8 cellular contexts compared by ENCODE assay signal in genomic region chr12:130880411-130880885, GRCh38. TPM values are rescaled to one million over a fixed set of nuclear protein-coding genes. Genes with fewer than 3 reads are reported as not detected.
DNase-seq lines count a peak whose midpoint lies in the region; ATAC-seq, FAIRE-seq and TF ChIP-seq lines count a peak whose summit lies in the region.

No MANE protein-coding gene starts in this region.

- peak; percentile 10 for DNase-seq in ACHN
- no peak for DNase-seq in H1 (ENCODE audit: low read depth in 1 of 2, low spot score in 2 of 2)
- no peak for DNase-seq in WTC11 (ENCODE audit: low spot score)
- no peak for DNase-seq in NCI-H2171 treated with DMSO at 0.1 percent for 48 hours (lab: John Stamatoyannopoulos, UW)
- no peak for DNase-seq in endothelial cell (ENCODE audit: low spot score)
- no peak for DNase-seq in A172 (ENCODE audit: low spot score)

- H2BK5ac ChIP-seq in H1 (ENCODE audit: low read depth, low read length) = no peak overlapping the region; the same call in 1 of the 2 replicates

- no peak overlapping the region for H4K5ac ChIP-seq in H1 (ENCODE audit: insufficient read length, low read depth, low read length)

- H2BK12ac ChIP-seq in H1 (ENCODE audit: low read depth, low read length) = no peak overlapping the region

- H3K56ac ChIP-seq in H1 (replicated peaks; ENCODE audit: insufficient read length, low read depth, low read length) = no peak overlapping the region

- H3K36me3 Mint-ChIP-seq in WTC11 (peaks cover 23% of the 10 kb centered on the region), endothelial cell (ENCODE audit: low read depth, unreplicated experiment) (peaks cover 5% of the 10 kb centered on the region)

- H3K4me2 ChIP-seq in H1 (ENCODE audit: insufficient read depth in 1 of 2, low read depth in 2 of 2, low read length in 2 of 2) = no peak overlapping the region

- no peak for TF ChIP-seq EP300 in H1 (IDR thresholded peaks at IDR 0.05; ENCODE audit: borderline replicate concordance in 1 of 2, low read depth in 2 of 2, low read length in 2 of 2)

- no peak overlapping the region for H3K14ac ChIP-seq in H1 (ENCODE audit: insufficient read length)

- H3K79me2 ChIP-seq in H1 (ENCODE audit: control insufficient read depth in 1 of 2, insufficient read depth in 2 of 2, low read length in 2 of 2) = no peaks in the 10 kb centered on the region

- H3K4ac ChIP-seq in H1 (replicated peaks; ENCODE audit: insufficient read length, low read depth, low read length) = no peak overlapping the region

- no peak overlapping the region for H2AFZ ChIP-seq in H1 (ENCODE audit: low read length)

- H3K27me3 Mint-ChIP-seq in WTC11 (ENCODE audit: low read depth) = no peaks in the 10 kb centered on the region
- peaks cover 9% of the 10 kb centered on the region for H3K27me3 Mint-ChIP-seq in endothelial cell (ENCODE audit: unreplicated experiment)

- no peak overlapping the region for H2BK15ac ChIP-seq in H1 (ENCODE audit: low read length)

- 0 out of 2 replicates have a peak overlapping the region, but pooled peaks have one; percentile 82 for H2AK5ac ChIP-seq in H1 (ENCODE audit: low read depth, low read length)

- no peak overlapping the region for H3K23ac ChIP-seq in H1 (ENCODE audit: insufficient read length)

- H3K27ac Mint-ChIP-seq in WTC11 (no peak overlapping the region), endothelial cell (ENCODE audit: unreplicated experiment) (no peak overlapping the region)

- no peak overlapping the region for H3K4me3 Mint-ChIP-seq in WTC11
- H3K4me3 Mint-ChIP-seq in endothelial cell (ENCODE audit: unreplicated experiment) = no peak overlapping the region

- peaks cover 7 to 24% (median 15%) of the 10 kb centered on the region in 4 experiments; a peak in 7 of 8 replicates for H3K36me3 ChIP-seq in H1 (ENCODE audit: control insufficient read depth in 2 of 4, insufficient read depth in 4 of 4, low read length in 3 of 4)

- no peak for TF ChIP-seq POLR2A in H1 (IDR thresholded peaks at IDR 0.05; ENCODE audit: control extremely low read depth in 1 of 2, low read depth in 2 of 2, low read length in 2 of 2)

- H3K4me1 ChIP-seq in H1 (replicated peaks in 1 of 4; ENCODE audit: control insufficient read depth in 3 of 4, insufficient read depth in 4 of 4, low read length in 3 of 4) = peaks cover 0 to 2% (median 0%) of the 10 kb centered on the region in 4 experiments; a peak in 3 of 7 replicates

- FAIRE-seq in H1 (lab: Jason Lieb, UNC) = no peak

- no peak overlapping the region for H3K18ac ChIP-seq in H1 (ENCODE audit: extremely low read depth, low read length)

- ATAC-seq in GM18868 (IDR thresholded peaks at IDR 0.05; ENCODE audit: unreplicated experiment) = peak; percentile 45
- peak; percentile 65 for ATAC-seq in HG03342 (IDR thresholded peaks at IDR 0.05; ENCODE audit: unreplicated experiment)
- no peak; the same call in 1 of the 2 replicates for ATAC-seq in WTC11

- TF ChIP-seq RAD21 in H1 (IDR thresholded peaks at IDR 0.05 in 1 of 2, conservative IDR thresholded peaks at IDR 0.05 in 1 of 2; ENCODE audit: low read depth in 2 of 2, low read length in 2 of 2) = no peak

- no peaks in the 10 kb centered on the region for H3K79me1 ChIP-seq in H1 (ENCODE audit: low read depth, low read length)

- H4K20me1 ChIP-seq in H1 (replicated peaks in 1 of 2; ENCODE audit: control insufficient read depth in 1 of 2, insufficient read depth in 2 of 2, low read length in 2 of 2) = peaks cover 4 to 5% of the 10 kb centered on the region in 2 experiments

- CTCF ChIA-PET in H1 (lab: Charles Lee; ENCODE audit: partially characterized antibody) (no interaction called here), WTC11 (lab: Charles Lee) (interaction anchor here (0.6 kb wide), 1 partner anchor 11 kb away, joined by 3 read pairs; no protein-coding TSS in a partner anchor)

- H3K9ac ChIP-seq in H1 (replicated peaks in 1 of 4; ENCODE audit: extremely low read depth in 1 of 4, low read depth in 3 of 4, low read length in 3 of 4) = no peak overlapping the region

- TF ChIP-seq CTCF in H1 (IDR thresholded peaks at IDR 0.05; ENCODE audit: control extremely low read depth in 1 of 3, insufficient read depth in 1 of 3, low read depth in 1 of 3, low read length in 3 of 3) (no peak), WTC11 (IDR thresholded peaks at IDR 0.05) (no peak), endothelial cell (IDR thresholded peaks at IDR 0.05; ENCODE audit: unreplicated experiment) (no peak)

- no peaks in the 10 kb centered on the region for H3K9me3 ChIP-seq in H1 (ENCODE audit: insufficient read depth in 2 of 2, low read depth in 1 of 2, low read length in 1 of 2)

- no peak overlapping the region for H3K4me3 ChIP-seq in H1 (ENCODE audit: extremely low read depth in 1 of 4, insufficient read depth in 2 of 4, low read depth in 3 of 4, low read length in 4 of 4)

- H2BK20ac ChIP-seq in H1 (ENCODE audit: low read length) = no peak overlapping the region

- no peaks in the 10 kb centered on the region for H3K27me3 ChIP-seq in H1 (replicated peaks in 1 of 4; ENCODE audit: control insufficient read depth in 3 of 4, extremely low read depth in 1 of 4, insufficient read depth in 3 of 4, low read length in 3 of 4)

- H3K9me3 Mint-ChIP-seq in WTC11 (no peaks in the 10 kb centered on the region), endothelial cell (ENCODE audit: unreplicated experiment) (no peaks in the 10 kb centered on the region)

- H2BK120ac ChIP-seq in H1 (replicated peaks; ENCODE audit: low read depth, low read length) = no peak overlapping the region

- POLR2A ChIA-PET in H1 (lab: Charles Lee; ENCODE audit: partially characterized antibody) = interaction anchor here (1.3 to 8.9 kb wide), 12 partner anchors 9 to 73 kb away, joined by 3 to 86 read pairs (median 14); partner anchors contain the start of gene ADGRD1
- POLR2A ChIA-PET in WTC11 (lab: Charles Lee) = interaction anchor here (0.6 to 1.2 kb wide), 3 partner anchors 10 to 55 kb away, joined by 3 to 4 read pairs (median 3); no protein-coding TSS in a partner anchor

- H3K23me2 ChIP-seq in H1 (ENCODE audit: low read depth, low read length) = peaks cover 3% of the 10 kb centered on the region

- no peak overlapping the region for H4K91ac ChIP-seq in H1 (replicated peaks; ENCODE audit: insufficient read length, low read length)

- 72% methylated on average over 10 of the region's 10 CpGs; no CpG with 5 or more reads in 1 of the 2 experiments for WGBS in H1 (ENCODE audit: extremely low coverage in 1 of 2, insufficient coverage in 1 of 2, insufficient read length in 1 of 2, insufficient replicate concordance in 2 of 2, low coverage in 1 of 2, low lambda C conversion rate in 2 of 2, missing lambda C conversion rate in 1 of 2), 2 experiments

- H3K4me1 Mint-ChIP-seq in WTC11 (peaks cover 38% of the 10 kb centered on the region), endothelial cell (ENCODE audit: unreplicated experiment) (no peaks in the 10 kb centered on the region)

- H3K27ac ChIP-seq in H1 (ENCODE audit: low read depth, low read length) = no peak overlapping the region

- in situ Hi-C loops in ACHN (cut with HindIII; ENCODE audit: low pct_ligation_motif_present, low pct_unique_long_range_greater_than_20kb, low sequenced_read_pairs) = no loop called here

- H4K8ac ChIP-seq in H1 (ENCODE audit: extremely low read depth, insufficient read depth, low read length) = no peak overlapping the region

TF ChIP-seq in H1, 55 proteins besides CTCF, POLR2A, EP300 and RAD21:
- TF ChIP-seq TAF1 (IDR thresholded peaks at IDR 0.05; ENCODE audit: low read depth, low read length) = no peak

TF ChIP-seq in WTC11, 78 proteins besides CTCF, POLR2A, EP300 and RAD21 (continues in another document):
- TF ChIP-seq TEAD4 (CRISPR knock-in tag; IDR thresholded peaks at IDR 0.05) (no peak), E2F5 (CRISPR knock-in tag; IDR thresholded peaks at IDR 0.05) (no peak)

RNA-seq across cellular contexts. Expression of gene RAN, which starts 8.6 kb away (rescaled TPM):
- total RNA-seq in H1 (2021; fragmentation: NEBNext Ultra II Directional; extraction: Animal tissue kit (Norgen Biotek cat#: 25700)) = 2,056 and 2,064 TPM in 2 replicates
- polyA plus RNA-seq in H1 (2011; rRNA removed) = 1,559 and 2,203 TPM in 2 replicates
- 3,091 TPM for polyA plus RNA-seq in H1 (2011; cell fraction: cytosol; rRNA removed)
- polyA plus RNA-seq in H1 (2011; cell fraction: nucleus; rRNA removed) = 846 TPM
- polyA plus RNA-seq in H1 (2012, experiment 1 of 2) = 2,430 to 2,650 TPM (median 2,578 TPM) in 4 replicates
- 345 TPM for polyA plus RNA-seq in H1 (2012, experiment 2 of 2)
- polyA plus RNA-seq in H1 (2013, experiment 1 of 2) = 714 TPM
- 699 TPM for polyA plus RNA-seq in H1 (2013, experiment 2 of 2)
- polyA minus RNA-seq in H1 (2011; rRNA and poly(A)+ RNA removed) = 1,671 and 1,842 TPM in 2 replicates
- 628 TPM for polyA minus RNA-seq in H1 (2011; cell fraction: cytosol; rRNA and poly(A)+ RNA removed)
- 352 TPM for polyA minus RNA-seq in H1 (2011; cell fraction: nucleus; rRNA and poly(A)+ RNA removed)
- total RNA-seq in WTC11 (2021) = 1,744 to 1,783 TPM (median 1,745 TPM) in 3 replicates
- total RNA-seq in endothelial cell (ENCODE audit: unreplicated experiment) = 685 TPM
- total RNA-seq in A172 (2014; rRNA removed; shearing (Covaris generic)) = 719 and 793 TPM in 2 replicates

RNA-seq across cellular contexts. Expression of gene STX2, which starts 41.4 kb away (rescaled TPM):
- total RNA-seq in H1 (2021; fragmentation: NEBNext Ultra II Directional; extraction: Animal tissue kit (Norgen Biotek cat#: 25700)) = 22.0 and 26.3 TPM in 2 replicates
- 13.9 and 20.0 TPM in 2 replicates for polyA plus RNA-seq in H1 (2011; rRNA removed)
- 20.8 TPM for polyA plus RNA-seq in H1 (2011; cell fraction: cytosol; rRNA removed)
- polyA plus RNA-seq in H1 (2011; cell fraction: nucleus; rRNA removed) = 13.3 TPM
- 14.6 to 22.0 TPM (median 17.8 TPM) in 4 replicates for polyA plus RNA-seq in H1 (2012, experiment 1 of 2)
- 3.5 TPM for polyA plus RNA-seq in H1 (2012, experiment 2 of 2)
- polyA plus RNA-seq in H1 (2013, experiment 1 of 2) = 19.0 TPM
- polyA plus RNA-seq in H1 (2013, experiment 2 of 2) = 17.5 TPM
- 13.7 and 18.8 TPM in 2 replicates for polyA minus RNA-seq in H1 (2011; rRNA and poly(A)+ RNA removed)
- polyA minus RNA-seq in H1 (2011; cell fraction: cytosol; rRNA and poly(A)+ RNA removed) = 8.4 TPM
- polyA minus RNA-seq in H1 (2011; cell fraction: nucleus; rRNA and poly(A)+ RNA removed) = 10.2 TPM
- 21.1 to 23.2 TPM (median 22.7 TPM) in 3 replicates for total RNA-seq in WTC11 (2021)
- total RNA-seq in endothelial cell (ENCODE audit: unreplicated experiment) = 17.4 TPM
- 45.1 and 50.5 TPM in 2 replicates for total RNA-seq in A172 (2014; rRNA removed; shearing (Covaris generic))
